Comparison of ENCODE assay signal across 8 cellular contexts in genomic region chr19:37999309-38000213, GRCh38.
DNase-seq lines count a peak whose midpoint lies in the region; ATAC-seq, FAIRE-seq and TF ChIP-seq lines count a peak whose summit lies in the region.
"Had no signal": no experiment of that assay in that cellular context is flagged by ENCODE, and none has a peak within 500 bp of the region (broad histone marks: within the 10 kb centered on the region; RNA-seq: fewer than 3 reads in every experiment).

No MANE protein-coding gene starts in this region.

- no peaks in the 10 kb centered on the region for H3K9me3 ChIP-seq in upper lobe of right lung

- ATAC-seq in central memory CD8-positive, alpha-beta T cell (replicated peaks; ENCODE audit: extremely low read depth, poor library complexity, severe bottlenecking) = no peak
- peak; percentile 25 for ATAC-seq in left lobe of liver
- peak; percentile 18 for ATAC-seq in upper lobe of right lung
- no peak for ATAC-seq in GM21367 (IDR thresholded peaks at IDR 0.05; ENCODE audit: unreplicated experiment)

- peaks cover 12% of the 10 kb centered on the region for H3K4me1 ChIP-seq in upper lobe of right lung

- no peaks in the 10 kb centered on the region for H3K27me3 Mint-ChIP-seq in central memory CD8-positive, alpha-beta T cell
- H3K27me3 Mint-ChIP-seq in progenitor cell of endocrine pancreas = no peaks in the 10 kb centered on the region

- no peaks in the 10 kb centered on the region for H3K27me3 ChIP-seq in upper lobe of right lung

- no peaks in the 10 kb centered on the region for H3K36me3 Mint-ChIP-seq in central memory CD8-positive, alpha-beta T cell (ENCODE audit: insufficient read depth)
- H3K36me3 Mint-ChIP-seq in progenitor cell of endocrine pancreas (ENCODE audit: insufficient read depth) = peaks cover 9% of the 10 kb centered on the region

- TF ChIP-seq CTCF in upper lobe of right lung (IDR thresholded peaks at IDR 0.05) = no peak
- no peak for TF ChIP-seq CTCF in progenitor cell of endocrine pancreas (IDR thresholded peaks at IDR 0.05; ENCODE audit: unreplicated experiment)

- intact Hi-C loops in upper lobe of right lung (cut with DNase I) = no loop called here

- no peaks in the 10 kb centered on the region for H3K36me3 ChIP-seq in upper lobe of right lung

- H3K27ac ChIP-seq in upper lobe of right lung = peak overlapping the region; percentile 20

- FAIRE-seq in HTR-8/SVneo (lab: Jason Lieb, UNC) = peak; percentile 80

- DNase-seq in HTR-8/SVneo (ENCODE audit: insufficient read length, low spot score) (peak; percentile 92), left lobe of liver (ENCODE audit: low spot score) (no peak), upper lobe of right lung (no peak), progenitor cell of endocrine pancreas (ENCODE audit: low spot score, unreplicated experiment) (no peak)
- no peak for DNase-seq in central memory CD8-positive, alpha-beta T cell (ENCODE audit: low spot score in 2 of 2)
- no peak for DNase-seq in stimulated activated CD8-positive, alpha-beta memory T cell treated with anti-CD3 and anti-CD28 coated beads, Interleukin-4, amount 100 ng/mL, for 48 hours
- DNase-seq: hypothalamus had no signal

- no peak overlapping the region for H3K4me3 Mint-ChIP-seq in central memory CD8-positive, alpha-beta T cell
- H3K4me3 Mint-ChIP-seq in progenitor cell of endocrine pancreas (ENCODE audit: low read depth) = no peak overlapping the region

- peaks cover 9% of the 10 kb centered on the region for H3K4me1 Mint-ChIP-seq in central memory CD8-positive, alpha-beta T cell
- H3K4me1 Mint-ChIP-seq in progenitor cell of endocrine pancreas (ENCODE audit: low read depth) = peaks cover 4% of the 10 kb centered on the region

- H3K4me3 ChIP-seq in upper lobe of right lung = no peak overlapping the region

- peak overlapping the region; percentile 79 for H3K27ac Mint-ChIP-seq in central memory CD8-positive, alpha-beta T cell (ENCODE audit: low read depth)
- no peak overlapping the region for H3K27ac Mint-ChIP-seq in progenitor cell of endocrine pancreas

- H3K9me3 Mint-ChIP-seq in central memory CD8-positive, alpha-beta T cell = no peaks in the 10 kb centered on the region
- no peaks in the 10 kb centered on the region for H3K9me3 Mint-ChIP-seq in progenitor cell of endocrine pancreas (ENCODE audit: low read depth)

Comparison
In these comparisons a context has a peak if more than half of its experiments do, and no peak if none do; other contexts are left out.
1. ATAC-seq: peak in left lobe of liver (single experiment) and upper lobe of right lung (single experiment); none in central memory CD8-positive, alpha-beta T cell (single experiment) and GM21367 (single experiment).